10 cellular contexts compared by ENCODE assay signal in genomic region chr15:101269479-101270223, GRCh38. TPM values are rescaled to one million over a fixed set of nuclear protein-coding genes. Genes with fewer than 3 reads are reported as not detected.
A peak's percentile ranks its signal among the peaks of the same experiment; 100 is the strongest.
DNase-seq lines count a peak whose midpoint lies in the region; ATAC-seq and TF ChIP-seq lines count a peak whose summit lies in the region.
"Had no signal": no experiment of that assay in that cellular context is flagged by ENCODE, and none has a peak within 500 bp of the region (broad histone marks: within the 10 kb centered on the region; RNA-seq: fewer than 3 reads in every experiment).

No MANE protein-coding gene starts in this region.

- H3K9me2 ChIP-seq in GM23338 (ENCODE audit: insufficient read depth) = no peaks in the 10 kb centered on the region

- H3K36me3 ChIP-seq in GM23338 (ENCODE audit: insufficient read depth) (peaks cover 35% of the 10 kb centered on the region), left ventricle myocardium inferior (peaks cover 45% of the 10 kb centered on the region)

- H3K4me3 ChIP-seq in AG09309 (ENCODE audit: control insufficient read depth, low read depth, low read length) = no peak overlapping the region
- no peak overlapping the region for H3K4me3 ChIP-seq in GM23338
- H3K4me3 ChIP-seq in left ventricle myocardium inferior = no peak overlapping the region

- peak; percentile 21 for TF ChIP-seq CTCF in AG09309 (IDR thresholded peaks at IDR 0.05; ENCODE audit: control insufficient read depth, insufficient read depth, low read depth, low read length, missing control alignments)
- TF ChIP-seq CTCF in GM23338 (conservative IDR thresholded peaks at IDR 0.05; ENCODE audit: low read depth in 2 of 2) = peak; percentile 55 to 74
- peak; percentile 65 for TF ChIP-seq CTCF in VCaP (conservative IDR thresholded peaks at IDR 0.05)
- peak; percentile 64 for TF ChIP-seq CTCF in left ventricle myocardium inferior (IDR thresholded peaks at IDR 0.05; ENCODE audit: borderline replicate concordance)

- no peak overlapping the region for H3K4me3 Mint-ChIP-seq in GM23338
- H3K4me3 Mint-ChIP-seq in natural killer cell treated with Interleukin-12 subunit alpha and Interleukin-12 subunit beta and Interleukin-15 and Interleukin-18, amount 100 ng/mL, for 72 hours = no peak overlapping the region
- H3K4me3 Mint-ChIP-seq in naive thymus-derived CD8-positive, alpha-beta T cell = no peak overlapping the region

- H3F3A ChIP-seq in GM23338 (replicated peaks; ENCODE audit: low read depth) = peaks cover 21% of the 10 kb centered on the region

- H3K27me3 Mint-ChIP-seq in GM23338 (ENCODE audit: insufficient read depth, low read depth, poor library complexity) = peaks cover 10% of the 10 kb centered on the region
- H3K27me3 Mint-ChIP-seq in natural killer cell treated with Interleukin-12 subunit alpha and Interleukin-12 subunit beta and Interleukin-15 and Interleukin-18, amount 100 ng/mL, for 72 hours = no peaks in the 10 kb centered on the region
- no peaks in the 10 kb centered on the region for H3K27me3 Mint-ChIP-seq in naive thymus-derived CD8-positive, alpha-beta T cell

- no peak for DNase-seq in AG09309 (ENCODE audit: low read depth)
- DNase-seq in GM23338 (ENCODE audit: low spot score) = peak; percentile 69
- DNase-seq in left ventricle myocardium inferior = no peak
- DNase-seq in natural killer cell treated with Interleukin-12 subunit alpha and Interleukin-12 subunit beta and Interleukin-15 and Interleukin-18, amount 100 ng/mL, for 72 hours (ENCODE audit: low spot score) = no peak
- no peak for DNase-seq in AG20443 (ENCODE audit: low spot score)
- DNase-seq in naive thymus-derived CD8-positive, alpha-beta T cell = no peak
- DNase-seq: KBM-7, T-helper 2 cell had no signal

- H3K4me1 Mint-ChIP-seq in GM23338 = peaks cover 9% of the 10 kb centered on the region; the same call in 2 of the 3 replicates
- H3K4me1 Mint-ChIP-seq in natural killer cell treated with Interleukin-12 subunit alpha and Interleukin-12 subunit beta and Interleukin-15 and Interleukin-18, amount 100 ng/mL, for 72 hours (ENCODE audit: low read depth in 2 of 2) = peaks cover 21 to 44% of the 10 kb centered on the region in 2 donors
- peaks cover 0 to 4% (median 0%) of the 10 kb centered on the region in 4 donors for H3K4me1 Mint-ChIP-seq in naive thymus-derived CD8-positive, alpha-beta T cell

- H3K27ac ChIP-seq in GM23338 (ENCODE audit: low read depth) (no peak overlapping the region), VCaP (no peak overlapping the region), left ventricle myocardium inferior (replicated peaks) (peak overlapping the region; percentile 27)

- H4K20me1 ChIP-seq in GM23338 (replicated peaks; ENCODE audit: insufficient read depth) = no peaks in the 10 kb centered on the region

- H3K27me3 ChIP-seq in GM23338 (ENCODE audit: insufficient read depth) (no peaks in the 10 kb centered on the region), left ventricle myocardium inferior (ENCODE audit: low read depth) (no peaks in the 10 kb centered on the region)

- H3K4me1 ChIP-seq in GM23338 (ENCODE audit: insufficient read depth) = peaks cover 8% of the 10 kb centered on the region; the same call in 1 of the 2 replicates
- H3K4me1 ChIP-seq in left ventricle myocardium inferior = peaks cover 34% of the 10 kb centered on the region

- peaks cover 53% of the 10 kb centered on the region for H3K36me3 Mint-ChIP-seq in GM23338 (ENCODE audit: low read depth)
- H3K36me3 Mint-ChIP-seq in natural killer cell treated with Interleukin-12 subunit alpha and Interleukin-12 subunit beta and Interleukin-15 and Interleukin-18, amount 100 ng/mL, for 72 hours = peaks cover 40% of the 10 kb centered on the region
- H3K36me3 Mint-ChIP-seq in naive thymus-derived CD8-positive, alpha-beta T cell = peaks cover 8 to 54% (median 15%) of the 10 kb centered on the region in 3 donors

- no peak overlapping the region for H3K27ac Mint-ChIP-seq in GM23338
- no peak overlapping the region for H3K27ac Mint-ChIP-seq in natural killer cell treated with Interleukin-12 subunit alpha and Interleukin-12 subunit beta and Interleukin-15 and Interleukin-18, amount 100 ng/mL, for 72 hours
- H3K27ac Mint-ChIP-seq in naive thymus-derived CD8-positive, alpha-beta T cell = peak overlapping the region in 4 of 10 donors; percentile 20 to 88 (median 30)

- no peak overlapping the region for H2AFZ ChIP-seq in GM23338

- H3K9me3 Mint-ChIP-seq in GM23338 = no peaks in the 10 kb centered on the region
- no peaks in the 10 kb centered on the region for H3K9me3 Mint-ChIP-seq in natural killer cell treated with Interleukin-12 subunit alpha and Interleukin-12 subunit beta and Interleukin-15 and Interleukin-18, amount 100 ng/mL, for 72 hours
- no peaks in the 10 kb centered on the region for H3K9me3 Mint-ChIP-seq in naive thymus-derived CD8-positive, alpha-beta T cell

- H3K9me3 ChIP-seq in left ventricle myocardium inferior (replicated peaks) = no peaks in the 10 kb centered on the region

- intact Hi-C loops in left ventricle myocardium inferior (cut with micrococcal nuclease) = no loop called here

- H3K4me2 ChIP-seq in GM23338 = no peak overlapping the region

- ATAC-seq in GM23338 = peak; percentile 78
- no peak for ATAC-seq in natural killer cell treated with Interleukin-12 subunit alpha and Interleukin-12 subunit beta and Interleukin-15 and Interleukin-18, amount 100 ng/mL, for 72 hours
- no peak for ATAC-seq in HG03378 (IDR thresholded peaks at IDR 0.05; ENCODE audit: unreplicated experiment)
- no peak for ATAC-seq in naive thymus-derived CD8-positive, alpha-beta T cell

- POLR2A ChIA-PET in naive thymus-derived CD8-positive, alpha-beta T cell (lab: Charles Lee) = no interaction called here

- no peaks in the 10 kb centered on the region for H3K79me2 ChIP-seq in GM23338 (replicated peaks; ENCODE audit: insufficient read depth)

TF ChIP-seq in GM23338, 12 proteins besides CTCF, POLR2A, EP300 and RAD21:
- TF ChIP-seq ZNF331 (CRISPR knock-in tag; IDR thresholded peaks at IDR 0.05; ENCODE audit: low read depth) (no peak), NANOG (IDR thresholded peaks at IDR 0.05; ENCODE audit: borderline replicate concordance) (no peak)

RNA-seq across cellular contexts. Expression of gene SELENOS, which starts 7.6 kb away (rescaled TPM):
- 37.0 and 77.2 TPM in 2 replicates for total RNA-seq in GM23338 (2014; rRNA removed; shearing (Covaris generic))
- 106 and 108 TPM in 2 replicates for polyA plus RNA-seq in GM23338 (2016; fragmentation: Nextera tagmentation; extraction: Ambion mirVana)
- 50.6 TPM for total RNA-seq in left ventricle myocardium inferior
- 100 to 1,000 TPM in 1 of 2 donors, 10 to 100 TPM in 1; 68.3 to 113 TPM for total RNA-seq in natural killer cell treated with Interleukin-12 subunit alpha and Interleukin-12 subunit beta and Interleukin-15 and Interleukin-18, amount 100 ng/mL, for 72 hours
- 10 to 100 TPM; 26.7 to 30.6 TPM for total RNA-seq in naive thymus-derived CD8-positive, alpha-beta T cell
- polyA plus RNA-seq in naive thymus-derived CD8-positive, alpha-beta T cell = 10 to 100 TPM; 38.8 to 64.4 (median 39.8) TPM

RNA-seq across cellular contexts. Expression of gene CHSY1, which starts 17.8 kb away (rescaled TPM):
- 45.4 and 47.7 TPM in 2 replicates for total RNA-seq in GM23338 (2014; rRNA removed; shearing (Covaris generic))
- 9.8 and 11.6 TPM in 2 replicates for polyA plus RNA-seq in GM23338 (2016; fragmentation: Nextera tagmentation; extraction: Ambion mirVana)
- 15.1 TPM for total RNA-seq in left ventricle myocardium inferior
- 10 to 100 TPM; 91.2 to 93.3 TPM for total RNA-seq in natural killer cell treated with Interleukin-12 subunit alpha and Interleukin-12 subunit beta and Interleukin-15 and Interleukin-18, amount 100 ng/mL, for 72 hours
- total RNA-seq in naive thymus-derived CD8-positive, alpha-beta T cell = 10 to 100 TPM; 12.6 to 12.9 TPM
- 1 to 10 TPM in 2 of 3 donors, under 1 TPM in 1; 0.96 to 1.7 (median 1.6) TPM for polyA plus RNA-seq in naive thymus-derived CD8-positive, alpha-beta T cell

RNA-seq across cellular contexts. Expression of gene SNRPA1, which starts 25.4 kb away (rescaled TPM):
- total RNA-seq in GM23338 (2014; rRNA removed; shearing (Covaris generic)) = 128 and 170 TPM in 2 replicates
- 313 and 361 TPM in 2 replicates for polyA plus RNA-seq in GM23338 (2016; fragmentation: Nextera tagmentation; extraction: Ambion mirVana)
- total RNA-seq in left ventricle myocardium inferior = 26.8 TPM
- 100 to 1,000 TPM; 114 to 161 TPM for total RNA-seq in natural killer cell treated with Interleukin-12 subunit alpha and Interleukin-12 subunit beta and Interleukin-15 and Interleukin-18, amount 100 ng/mL, for 72 hours
- 100 to 1,000 TPM; 125 to 136 TPM for total RNA-seq in naive thymus-derived CD8-positive, alpha-beta T cell
- 10 to 100 TPM; 52.5 to 68.1 (median 58.1) TPM for polyA plus RNA-seq in naive thymus-derived CD8-positive, alpha-beta T cell
